Comparison of ENCODE assay signal across 8 cellular contexts in the genomic region with DNA sequence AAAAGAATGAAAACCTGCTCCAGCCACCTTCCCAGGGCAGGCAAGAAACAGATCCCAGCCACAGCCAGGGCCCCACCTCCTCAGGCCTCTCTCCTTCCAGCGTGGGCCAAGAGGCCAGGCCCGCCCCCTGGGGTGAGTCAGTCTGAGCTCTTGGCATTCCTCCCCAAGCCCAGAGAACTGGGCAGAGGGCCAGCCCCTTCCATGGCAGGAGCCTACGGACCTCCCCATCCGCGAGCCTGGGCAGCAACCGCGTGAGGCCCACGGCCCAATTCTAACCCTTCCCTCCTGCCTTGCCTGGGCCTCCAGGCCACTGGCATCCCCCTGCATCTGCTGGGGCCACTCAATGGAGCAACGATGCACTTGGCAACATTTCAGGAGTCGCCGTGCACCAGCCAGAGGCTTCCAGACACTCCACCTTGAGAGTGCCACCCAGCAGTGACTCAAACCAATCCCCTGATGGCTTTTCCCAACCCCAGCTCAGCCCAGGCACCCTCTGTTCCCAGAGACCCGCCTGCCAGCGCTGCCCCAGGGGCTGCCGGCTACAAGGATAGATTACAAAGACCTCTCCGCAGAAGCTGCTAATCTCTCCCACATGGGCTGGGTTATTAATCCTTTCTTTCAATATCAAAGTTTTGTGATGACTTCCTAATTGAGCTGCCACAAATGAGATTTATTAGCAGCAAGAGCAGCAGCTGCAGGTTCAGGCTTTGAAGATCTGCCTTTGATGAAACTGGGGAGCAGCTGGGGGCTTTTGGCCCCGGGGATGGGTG.
DNase-seq lines count a peak whose midpoint lies in the region; ATAC-seq, FAIRE-seq and TF ChIP-seq lines count a peak whose summit lies in the region.

No MANE protein-coding gene starts in this region.

- H3K36me3 ChIP-seq in K562 (ENCODE audit: control insufficient read depth, insufficient read depth, low read length): peaks cover 56% of the 10 kb centered on the region

- DNase-seq in GM04504 (ENCODE audit: low read depth) (peak; percentile 93), NCI-H446 (lab: John Stamatoyannopoulos, UW) (peak; percentile 88 to 98), K562 (ENCODE audit: extremely low read depth in 1 of 4, low spot score in 3 of 4) (peak; percentile 47 to 52 (median 50)), hippocampal formation (lab: John Stamatoyannopoulos, UW) (peak; percentile 65 to 85), retina (peak; percentile 32), NAMALWA (ENCODE audit: low spot score) (no peak)

- no peak overlapping the region for H2AFZ ChIP-seq in K562 (ENCODE audit: low read depth, low read length)

- TF ChIP-seq POLR2A in K562 (conservative IDR thresholded peaks at IDR 0.05): no peak

- no peak for TF ChIP-seq RAD21 in K562 (CRISPR knock-in tag; conservative IDR thresholded peaks at IDR 0.05 in 1 of 2, IDR thresholded peaks at IDR 0.05 in 1 of 2)

- H3K4me1 ChIP-seq in K562 (replicated peaks in 1 of 2; ENCODE audit: control insufficient read depth in 2 of 2, insufficient read depth in 2 of 2, low read length in 2 of 2): peaks cover 0 to 12% of the 10 kb centered on the region in 2 experiments; a peak in 2 of 5 replicates

- no peaks in the 10 kb centered on the region for H3K9me1 ChIP-seq in K562 (ENCODE audit: control insufficient read depth, insufficient read depth, low read length)

- H3K27ac ChIP-seq in K562 (ENCODE audit: extremely low read depth, low read depth, low read length): no peak overlapping the region

- no peak for TF ChIP-seq CTCF in K562 (IDR thresholded peaks at IDR 0.05 in 2 of 3, conservative IDR thresholded peaks at IDR 0.05 in 1 of 3; ENCODE audit: insufficient read depth in 2 of 3, low read depth in 1 of 3, low read length in 3 of 3)

- WGBS in K562 (ENCODE audit: insufficient coverage, low coverage, missing lambda C conversion rate): 63% methylated on average over 14 of the region's 16 CpGs

- no TSS peak for BruUV-seq in K562 (replicated peaks; lab: Mats Ljungman, UMichigan)

- H3K27me3 ChIP-seq in K562 (ENCODE audit: control insufficient read depth in 2 of 2, insufficient read depth in 2 of 2, low read length in 2 of 2): no peaks in the 10 kb centered on the region

- H3K79me2 ChIP-seq in K562 (ENCODE audit: control insufficient read depth, insufficient read depth, low read length): no peaks in the 10 kb centered on the region

- POLR2A ChIA-PET in K562 (lab: Yijun Ruan, JAX): interaction anchor here (0.6 kb wide), 1 partner anchor 30 kb away, joined by 3 read pairs; no protein-coding TSS in a partner anchor

- no peak for TF ChIP-seq EP300 in K562 (IDR thresholded peaks at IDR 0.05; ENCODE audit: low read length)

- ATAC-seq in K562 (peak; percentile 68), HG02981 (IDR thresholded peaks at IDR 0.05; ENCODE audit: unreplicated experiment) (no peak), HG02610 (IDR thresholded peaks at IDR 0.05; ENCODE audit: unreplicated experiment) (no peak)

- CTCF ChIA-PET in K562 (lab: Yijun Ruan, JAX; ENCODE audit: low intra/inter-chr PET ratio): no interaction called here

- no peak overlapping the region for H3K4me2 ChIP-seq in K562 (ENCODE audit: insufficient read depth, low read length)

- no peak overlapping the region for H3K4me3 ChIP-seq in K562

- H3K9ac ChIP-seq in K562 (ENCODE audit: insufficient read depth in 1 of 2, low read depth in 2 of 2, low read length in 2 of 2): peak overlapping the region in 1 of 2 experiments; percentile 23; a peak in 2 of 4 replicates

- in situ Hi-C loops in K562 (cut with MboI): no loop called here

- H3K9me3 ChIP-seq in K562 (replicated peaks; ENCODE audit: control insufficient read depth, insufficient read depth, low read depth, low read length): no peaks in the 10 kb centered on the region; the same call in none of the 2 replicates

- intact Hi-C loops in K562 (cut with micrococcal nuclease): no loop called here

- FAIRE-seq in K562 (lab: Jason Lieb, UNC): peak; percentile 40

- no peaks in the 10 kb centered on the region for H4K20me1 ChIP-seq in K562 (replicated peaks; ENCODE audit: control insufficient read depth, insufficient read depth, low read length)

TF ChIP-seq in K562, 482 proteins besides CTCF, POLR2A, EP300 and RAD21:
- TF ChIP-seq EGR1 (conservative IDR thresholded peaks at IDR 0.05): peak; percentile 67
- no peak for TF ChIP-seq NFXL1 (CRISPR knock-in tag; IDR thresholded peaks at IDR 0.05)
- TF ChIP-seq RBM25 (IDR thresholded peaks at IDR 0.05; ENCODE audit: low read depth, low read length, severe bottlenecking): peak; percentile 19
- no peak for TF ChIP-seq FOXP4 (CRISPR knock-in tag; IDR thresholded peaks at IDR 0.05; ENCODE audit: borderline replicate concordance)
- TF ChIP-seq NFIC (IDR thresholded peaks at IDR 0.05): peak; percentile 82
- 0 out of 2 replicates have a peak, but pooled peaks have one; percentile 22 for TF ChIP-seq MYNN (IDR thresholded peaks at IDR 0.05)
- TF ChIP-seq MYNN (CRISPR knock-in tag; IDR thresholded peaks at IDR 0.05): no peak
- TF ChIP-seq TFAM (CRISPR knock-in tag; conservative IDR thresholded peaks at IDR 0.05): no peak
- TF ChIP-seq, protein P1, sequence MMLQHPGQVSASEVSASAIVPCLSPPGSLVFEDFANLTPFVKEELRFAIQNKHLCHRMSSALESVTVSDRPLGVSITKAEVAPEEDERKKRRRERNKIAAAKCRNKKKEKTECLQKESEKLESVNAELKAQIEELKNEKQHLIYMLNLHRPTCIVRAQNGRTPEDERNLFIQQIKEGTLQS (IDR thresholded peaks at IDR 0.05): peak; percentile 31; the same call in 1 of the 2 replicates
- TF ChIP-seq, protein P1 (CRISPR knock-in tag; conservative IDR thresholded peaks at IDR 0.05): no peak
- TF ChIP-seq HNRNPLL (IDR thresholded peaks at IDR 0.05; ENCODE audit: low read depth, low read length, poor library complexity, severe bottlenecking): no peak
- no peak for TF ChIP-seq STAT5B (CRISPR knock-in tag; IDR thresholded peaks at IDR 0.05)
- no peak for TF ChIP-seq KAT2B (IDR thresholded peaks at IDR 0.05; ENCODE audit: low read depth, low read length)
- peak; percentile 35; the same call in 1 of the 2 replicates for TF ChIP-seq JUND (IDR thresholded peaks at IDR 0.05; ENCODE audit: borderline replicate concordance, low read depth, low read length)
- TF ChIP-seq JUND (tag; IDR thresholded peaks at IDR 0.05; ENCODE audit: borderline replicate concordance, low read depth, low read length): no peak
- TF ChIP-seq VEZF1 (CRISPR knock-in tag; IDR thresholded peaks at IDR 0.05): 0 out of 2 replicates have a peak, but pooled peaks have one; percentile 41
- TF ChIP-seq POLR2G (IDR thresholded peaks at IDR 0.05; ENCODE audit: low read depth, low read length): peak; percentile 36; the same call in 1 of the 2 replicates
- peak; percentile 72 for TF ChIP-seq FOSL1 (tag; conservative IDR thresholded peaks at IDR 0.05)
